27 cellular contexts compared by ENCODE assay signal in the genomic region with DNA sequence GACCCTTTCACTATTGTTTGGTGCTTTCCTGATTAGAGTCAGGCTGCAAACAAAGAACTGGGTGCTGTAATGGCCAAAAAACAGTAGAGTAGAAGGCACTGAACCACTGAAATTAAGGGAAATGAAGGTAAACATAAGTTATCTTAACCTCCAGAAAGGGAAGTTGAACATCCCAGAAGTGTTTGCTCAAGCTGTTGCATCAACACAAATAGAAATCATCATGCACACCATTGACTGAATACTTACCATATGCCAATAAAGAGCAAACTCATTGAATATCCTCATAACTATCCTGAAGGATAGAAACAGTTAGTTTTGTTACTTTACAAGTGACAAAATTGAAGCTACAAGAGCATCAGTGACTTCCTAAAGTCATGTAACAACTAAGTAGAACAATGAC.
"Had no signal": no experiment of that assay in that cellular context is flagged by ENCODE, and none has a peak within 500 bp of the region (broad histone marks: within the 10 kb centered on the region; RNA-seq: fewer than 3 reads in every experiment).

No MANE protein-coding gene starts in this region.

- H3K27me3 ChIP-seq: gastrocnemius medialis, stomach, thyroid gland, upper lobe of left lung, vagina had no signal

- H3K27me3 Mint-ChIP-seq: stimulated activated naive B cell treated with anti-CD40 and anti-IgM and Interleukin-4, amounts not matched to agents 10 μg/mL and 1 μg/mL and 100 μg/mL, for 72 hours had no signal

- H3K4me3 ChIP-seq: gastrocnemius medialis, left ventricle myocardium inferior, lung, mucosa of descending colon, pancreas, psoas muscle, stomach, thyroid gland, upper lobe of left lung, vagina had no signal

- H3K27ac ChIP-seq: gastrocnemius medialis, left ventricle myocardium inferior, pancreas, psoas muscle, stomach, thyroid gland, upper lobe of left lung, vagina had no signal

- H3K4me3 Mint-ChIP-seq: activated T-cell treated with anti-CD3 and anti-CD28 coated beads, Interleukin-2, amount 50 U/mL, for 72 hours; nephron; stimulated activated naive B cell treated with anti-CD40 and anti-IgM and Interleukin-4, amounts not matched to agents 10 μg/mL and 1 μg/mL and 100 μg/mL, for 72 hours; T-helper 2 cell treated with Interferon-gamma antibody and Interleukin-4, amounts not matched to agents 5 μg/mL and 100 μg/mL, for 36 hours had no signal

- DNase-seq: activated CD4-positive, alpha-beta T cell treated with anti-CD3 and anti-CD28 coated beads for 4 hours; activated CD4-positive, alpha-beta T cell treated with anti-CD3 and anti-CD28 coated beads, Interleukin-2, amount 50 U/mL, for 4 hours; activated CD4-positive, CD25-positive, alpha-beta regulatory T cell; activated naive CD4-positive, alpha-beta T cell; activated T-cell treated with anti-CD3 and anti-CD28 coated beads for 4 hours; activated T-cell treated with anti-CD3 and anti-CD28 coated beads, Interleukin-2, amount 50 U/mL, for 72 hours; dermis blood vessel endothelial cell; effector CD8-positive, alpha-beta T cell; erythroblast; gastrocnemius medialis; glutamatergic neuron; left ventricle myocardium inferior; mesendoderm; mucosa of descending colon; pancreas; psoas muscle; stimulated activated CD4-positive, alpha-beta T cell treated with anti-CD3 and anti-CD28 coated beads, Interleukin-15, amount 100 ng/mL, for 24 hours; stimulated activated CD4-positive, alpha-beta T cell treated with anti-CD3 and anti-CD28 coated beads, Interleukin-2, amount 100 ng/mL, for 24 hours; stimulated activated naive B cell treated with anti-CD40 and anti-IgM and Interleukin-4, amounts not matched to agents 10 μg/mL and 1 μg/mL and 100 μg/mL, for 72 hours; stomach; thyroid gland; upper lobe of left lung had no signal

- H3K27ac Mint-ChIP-seq: activated naive CD4-positive, alpha-beta T cell treated with anti-CD3 and anti-CD28 coated beads, Interleukin-2, amount 50 U/mL, for 72 hours; activated T-cell treated with anti-CD3 and anti-CD28 coated beads, Interleukin-2, amount 50 U/mL, for 72 hours; nephron; stimulated activated naive B cell treated with anti-CD40 and anti-IgM and Interleukin-4, amounts not matched to agents 10 μg/mL and 1 μg/mL and 100 μg/mL, for 72 hours; T-helper 2 cell treated with Interferon-gamma antibody and Interleukin-4, amounts not matched to agents 5 μg/mL and 100 μg/mL, for 36 hours had no signal

- H3K9me3 Mint-ChIP-seq: nephron; stimulated activated naive B cell treated with anti-CD40 and anti-IgM and Interleukin-4, amounts not matched to agents 10 μg/mL and 1 μg/mL and 100 μg/mL, for 72 hours had no signal

- ATAC-seq: activated naive CD4-positive, alpha-beta T cell treated with anti-CD3 and anti-CD28 coated beads, Interleukin-2, amount 50 U/mL, for 72 hours; activated T-cell treated with anti-CD3 and anti-CD28 coated beads, Interleukin-2, amount 50 U/mL, for 72 hours; gastrocnemius medialis; mucosa of descending colon; pancreas; psoas muscle; stimulated activated naive B cell treated with anti-CD40 and anti-IgM and Interleukin-4, amounts not matched to agents 10 μg/mL and 1 μg/mL and 100 μg/mL, for 72 hours had no signal

- H3K9me3 ChIP-seq: gastrocnemius medialis, left ventricle myocardium inferior, mucosa of descending colon, pancreas, psoas muscle, stomach, thyroid gland, upper lobe of left lung, vagina had no signal

- H3K4me1 ChIP-seq: gastrocnemius medialis, psoas muscle, stomach, thyroid gland, upper lobe of left lung, vagina had no signal

- H3K36me3 Mint-ChIP-seq: stimulated activated naive B cell treated with anti-CD40 and anti-IgM and Interleukin-4, amounts not matched to agents 10 μg/mL and 1 μg/mL and 100 μg/mL, for 72 hours had no signal

- H3K4me1 Mint-ChIP-seq: stimulated activated naive B cell treated with anti-CD40 and anti-IgM and Interleukin-4, amounts not matched to agents 10 μg/mL and 1 μg/mL and 100 μg/mL, for 72 hours had no signal

- H3K36me3 ChIP-seq: gastrocnemius medialis, left ventricle myocardium inferior, pancreas, stomach, thyroid gland, upper lobe of left lung, vagina had no signal
